Comparison of ENCODE assay signal across 14 cellular contexts in genomic region chr1:156923565-156924477, GRCh38. TPM values are rescaled to one million over a fixed set of nuclear protein-coding genes. Genes with fewer than 3 reads are reported as not detected.
DNase-seq lines count a peak whose midpoint lies in the region; ATAC-seq lines count a peak whose summit lies in the region.
"Had no signal": no experiment of that assay in that cellular context is flagged by ENCODE, and none has a peak within 500 bp of the region (broad histone marks: within the 10 kb centered on the region; RNA-seq: fewer than 3 reads in every experiment).

No MANE protein-coding gene starts in this region.

- DNase-seq in activated T-cell treated with anti-CD3 and anti-CD28 coated beads, Interleukin-2, amount 50 U/mL, for 72 hours: no peak
- DNase-seq in activated T-cell treated with anti-CD3 and anti-CD28 coated beads, Interleukin-2, amount 50 U/mL, for 1 hour: no peak
- DNase-seq in activated T-helper 1 cell treated with anti-CD3 and anti-CD28 coated beads, Interleukin-12 subunit alpha, Interleukin-12 subunit beta, Interleukin-2, Interleukin-4 antibody, amounts not matched to agents 30 ng/mL and 10 ng/mL and 1 ng/mL, durations not matched to agents 14 hours and 24 hours and 36 hours (ENCODE audit: low spot score): no peak
- DNase-seq in skeletal muscle cell (ENCODE audit: low read depth) (no peak), GDM1 (lab: John Stamatoyannopoulos, UW) (no peak), cerebellum (ENCODE audit: low spot score) (no peak)
- DNase-seq: ACHN; erythroblast; islet precursor cell; NCI-H1436 treated with DMSO at 0.1 percent for 48 hours; stimulated activated CD8-positive, alpha-beta memory T cell treated with anti-CD3 and anti-CD28 coated beads, Interleukin-4, amount 100 ng/mL, for 48 hours had no signal

- H3K9me3 ChIP-seq in iPS-18c (ENCODE audit: control insufficient read depth, insufficient read depth, low read length): peaks cover 2% of the 10 kb centered on the region

- peaks cover 32% of the 10 kb centered on the region for H3K4me1 Mint-ChIP-seq in activated T-cell treated with anti-CD3 and anti-CD28 coated beads, Interleukin-2, amount 50 U/mL, for 72 hours (ENCODE audit: low read depth)
- H3K4me1 Mint-ChIP-seq in activated T-helper 1 cell treated with anti-CD3 and anti-CD28 coated beads, Interleukin-12 subunit alpha, Interleukin-12 subunit beta, Interleukin-2, Interleukin-4 antibody, amounts not matched to agents 30 ng/mL and 10 ng/mL and 1 ng/mL, durations not matched to agents 14 hours and 24 hours and 36 hours (ENCODE audit: low read depth): peaks cover 16% of the 10 kb centered on the region

- no peak for ATAC-seq in activated T-cell treated with anti-CD3 and anti-CD28 coated beads, Interleukin-2, amount 50 U/mL, for 72 hours (replicated peaks in 1 of 2)
- ATAC-seq in GM21619 (IDR thresholded peaks at IDR 0.05; ENCODE audit: unreplicated experiment): no peak

- H3K4me3 ChIP-seq in iPS-18c (ENCODE audit: insufficient read depth, low read depth, low read length) (peak overlapping the region; percentile 47), skeletal muscle cell (ENCODE audit: low read depth, low read length) (peak overlapping the region; percentile 20)

- peak overlapping the region; percentile 32 to 56 for H3K4me3 Mint-ChIP-seq in activated T-cell treated with anti-CD3 and anti-CD28 coated beads, Interleukin-2, amount 50 U/mL, for 72 hours
- peak overlapping the region; percentile 28 for H3K4me3 Mint-ChIP-seq in activated T-helper 1 cell treated with anti-CD3 and anti-CD28 coated beads, Interleukin-12 subunit alpha, Interleukin-12 subunit beta, Interleukin-2, Interleukin-4 antibody, amounts not matched to agents 30 ng/mL and 10 ng/mL and 1 ng/mL, durations not matched to agents 14 hours and 24 hours and 36 hours

- H3K27ac Mint-ChIP-seq in activated T-cell treated with anti-CD3 and anti-CD28 coated beads, Interleukin-2, amount 50 U/mL, for 72 hours: no peak overlapping the region
- no peak overlapping the region for H3K27ac Mint-ChIP-seq in activated T-helper 1 cell treated with anti-CD3 and anti-CD28 coated beads, Interleukin-12 subunit alpha, Interleukin-12 subunit beta, Interleukin-2, Interleukin-4 antibody, amounts not matched to agents 30 ng/mL and 10 ng/mL and 1 ng/mL, durations not matched to agents 14 hours and 24 hours and 36 hours

- H3K36me3 Mint-ChIP-seq in activated T-cell treated with anti-CD3 and anti-CD28 coated beads, Interleukin-2, amount 50 U/mL, for 72 hours (ENCODE audit: insufficient read depth in 2 of 2): peaks cover 0 to 1% of the 10 kb centered on the region in 2 donors
- H3K36me3 Mint-ChIP-seq in activated T-helper 1 cell treated with anti-CD3 and anti-CD28 coated beads, Interleukin-12 subunit alpha, Interleukin-12 subunit beta, Interleukin-2, Interleukin-4 antibody, amounts not matched to agents 30 ng/mL and 10 ng/mL and 1 ng/mL, durations not matched to agents 14 hours and 24 hours and 36 hours (ENCODE audit: low read depth): no peaks in the 10 kb centered on the region

- H3K27me3 Mint-ChIP-seq in activated T-cell treated with anti-CD3 and anti-CD28 coated beads, Interleukin-2, amount 50 U/mL, for 72 hours (ENCODE audit: low read depth): peaks cover 86% of the 10 kb centered on the region
- H3K27me3 Mint-ChIP-seq in activated T-helper 1 cell treated with anti-CD3 and anti-CD28 coated beads, Interleukin-12 subunit alpha, Interleukin-12 subunit beta, Interleukin-2, Interleukin-4 antibody, amounts not matched to agents 30 ng/mL and 10 ng/mL and 1 ng/mL, durations not matched to agents 14 hours and 24 hours and 36 hours (ENCODE audit: insufficient read depth): peaks cover 79% of the 10 kb centered on the region

- H3K9me3 Mint-ChIP-seq in activated T-cell treated with anti-CD3 and anti-CD28 coated beads, Interleukin-2, amount 50 U/mL, for 72 hours: no peaks in the 10 kb centered on the region
- no peaks in the 10 kb centered on the region for H3K9me3 Mint-ChIP-seq in activated T-helper 1 cell treated with anti-CD3 and anti-CD28 coated beads, Interleukin-12 subunit alpha, Interleukin-12 subunit beta, Interleukin-2, Interleukin-4 antibody, amounts not matched to agents 30 ng/mL and 10 ng/mL and 1 ng/mL, durations not matched to agents 14 hours and 24 hours and 36 hours

- intact Hi-C loops in activated T-helper 1 cell treated with anti-CD3 and anti-CD28 coated beads, Interleukin-12 subunit alpha, Interleukin-12 subunit beta, Interleukin-2, Interleukin-4 antibody, amounts not matched to agents 30 ng/mL and 10 ng/mL and 1 ng/mL, durations not matched to agents 14 hours and 24 hours and 36 hours (cut with micrococcal nuclease): loop anchor here (5.0 kb wide), 1 partner anchor 112 kb away; no protein-coding TSS in a partner anchor

RNA-seq across cellular contexts. Expression of gene LRRC71, which starts 3.4 kb away (rescaled TPM):
- total RNA-seq in activated T-cell treated with anti-CD3 and anti-CD28 coated beads, Interleukin-2, amount 50 U/mL, for 72 hours: not detected
- total RNA-seq in activated T-helper 1 cell treated with anti-CD3 and anti-CD28 coated beads, Interleukin-12 subunit alpha, Interleukin-12 subunit beta, Interleukin-2, Interleukin-4 antibody, amounts not matched to agents 30 ng/mL and 10 ng/mL and 1 ng/mL, durations not matched to agents 14 hours and 24 hours and 36 hours: not detected in 2 replicates
- total RNA-seq in cerebellum: 0.64 TPM
- total RNA-seq: bronchial epithelial cell had no signal

RNA-seq across cellular contexts. Expression of gene PEAR1, which starts 30.3 kb away (rescaled TPM):
- total RNA-seq in activated T-cell treated with anti-CD3 and anti-CD28 coated beads, Interleukin-2, amount 50 U/mL, for 72 hours: under 1 TPM in 1 of 2 donors, not detected in 1; 0.07 TPM
- 0.36 and 0.51 TPM in 2 replicates for total RNA-seq in activated T-helper 1 cell treated with anti-CD3 and anti-CD28 coated beads, Interleukin-12 subunit alpha, Interleukin-12 subunit beta, Interleukin-2, Interleukin-4 antibody, amounts not matched to agents 30 ng/mL and 10 ng/mL and 1 ng/mL, durations not matched to agents 14 hours and 24 hours and 36 hours
- total RNA-seq in cerebellum: 1.8 TPM
